ENCODE assay signal across 8 cellular contexts in the genomic region with DNA sequence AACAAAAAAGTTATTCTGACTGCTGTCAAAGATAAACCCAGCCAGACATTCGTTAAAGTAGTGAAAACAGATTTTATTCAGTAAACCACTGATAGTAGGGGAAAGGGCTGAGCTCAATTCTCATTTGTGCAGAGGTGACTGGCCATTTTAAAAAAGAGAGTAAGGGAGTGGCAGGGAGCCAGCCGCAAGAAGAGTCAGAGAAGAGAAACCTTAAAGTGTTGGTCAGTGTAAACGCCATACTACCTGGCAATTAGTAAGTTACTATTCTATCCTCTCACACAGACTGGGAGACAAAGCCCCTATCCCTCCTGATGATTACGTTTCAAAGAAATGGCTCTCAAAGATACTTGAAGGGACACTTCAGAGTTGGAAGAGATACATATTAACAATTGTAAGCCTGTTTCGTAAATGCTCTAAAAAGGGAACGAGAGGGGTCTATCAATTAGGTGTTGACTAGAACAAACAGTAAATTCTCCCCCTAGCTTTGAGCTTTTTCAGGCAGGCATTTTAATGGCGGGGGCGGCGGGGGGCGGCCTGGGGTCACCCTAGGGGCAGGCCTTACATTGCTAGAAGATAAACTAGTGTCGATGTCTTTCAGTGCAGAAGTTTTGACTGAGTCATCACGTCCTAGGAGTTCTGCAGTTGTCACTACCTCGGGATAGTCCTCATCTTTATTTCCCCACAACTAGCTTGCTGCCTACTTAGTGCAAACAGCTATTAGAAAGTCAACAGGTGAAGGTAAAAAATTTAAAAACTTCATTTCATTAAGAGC. TPM values are rescaled to one million over a fixed set of nuclear protein-coding genes. Genes with fewer than 3 reads are reported as not detected.
DNase-seq lines count a peak whose midpoint lies in the region; ATAC-seq, FAIRE-seq and TF ChIP-seq lines count a peak whose summit lies in the region.

No MANE protein-coding gene starts in this region.

- ATAC-seq in natural killer cell treated with Interleukin-12 subunit alpha and Interleukin-12 subunit beta and Interleukin-15 and Interleukin-18, amount 100 ng/mL, for 72 hours: no peak
- ATAC-seq in GM21825 (IDR thresholded peaks at IDR 0.05; ENCODE audit: unreplicated experiment) (no peak), HG03571 (IDR thresholded peaks at IDR 0.05; ENCODE audit: unreplicated experiment) (no peak)

- peaks cover 31% of the 10 kb centered on the region for H3K36me3 Mint-ChIP-seq in Calu3 (ENCODE audit: insufficient read depth, unreplicated experiment)
- H3K36me3 Mint-ChIP-seq in natural killer cell treated with Interleukin-12 subunit alpha and Interleukin-12 subunit beta and Interleukin-15 and Interleukin-18, amount 100 ng/mL, for 72 hours: no peaks in the 10 kb centered on the region

- H3K27me3 Mint-ChIP-seq in Calu3 (ENCODE audit: unreplicated experiment): no peaks in the 10 kb centered on the region
- no peaks in the 10 kb centered on the region for H3K27me3 Mint-ChIP-seq in natural killer cell treated with Interleukin-12 subunit alpha and Interleukin-12 subunit beta and Interleukin-15 and Interleukin-18, amount 100 ng/mL, for 72 hours

- intact Hi-C loops in Calu3 (cut with micrococcal nuclease; ENCODE audit: unreplicated experiment): no loop called here

- TF ChIP-seq CTCF in Calu3 (IDR thresholded peaks at IDR 0.05; ENCODE audit: unreplicated experiment) (no peak), bronchial epithelial cell (IDR thresholded peaks at IDR 0.05; ENCODE audit: insufficient read depth, low read length, severe bottlenecking) (no peak)

- H3K4me3 Mint-ChIP-seq in Calu3 (ENCODE audit: low read depth, unreplicated experiment): peak overlapping the region; percentile 94
- H3K4me3 Mint-ChIP-seq in natural killer cell treated with Interleukin-12 subunit alpha and Interleukin-12 subunit beta and Interleukin-15 and Interleukin-18, amount 100 ng/mL, for 72 hours: peak overlapping the region; percentile 97

- H3K36me3 ChIP-seq in MG63 (peaks cover 11% of the 10 kb centered on the region), bronchial epithelial cell (ENCODE audit: control insufficient read depth, insufficient read depth, low read length) (peaks cover 4% of the 10 kb centered on the region)

- CTCF ChIA-PET in Calu3 (lab: Charles Lee): no interaction called here

- BruUV-seq in Calu3 (replicated peaks; lab: Mats Ljungman, UMichigan): no TSS peak

- H3K4me3 ChIP-seq in MG63 (peak overlapping the region; percentile 78), bronchial epithelial cell (ENCODE audit: low read depth, low read length) (peak overlapping the region; percentile 7)

- peaks cover 26% of the 10 kb centered on the region for H3K4me1 Mint-ChIP-seq in Calu3 (ENCODE audit: low read depth, unreplicated experiment)
- peaks cover 28 to 38% of the 10 kb centered on the region in 2 donors for H3K4me1 Mint-ChIP-seq in natural killer cell treated with Interleukin-12 subunit alpha and Interleukin-12 subunit beta and Interleukin-15 and Interleukin-18, amount 100 ng/mL, for 72 hours (ENCODE audit: low read depth in 2 of 2)

- no peaks in the 10 kb centered on the region for H3K9me3 ChIP-seq in MG63

- DNase-seq in Calu3: no peak
- DNase-seq in MG63: no peak
- DNase-seq in bronchial epithelial cell (ENCODE audit: low read depth): peak; percentile 45
- no peak for DNase-seq in natural killer cell treated with Interleukin-12 subunit alpha and Interleukin-12 subunit beta and Interleukin-15 and Interleukin-18, amount 100 ng/mL, for 72 hours (ENCODE audit: low spot score)
- no peak for DNase-seq in NCI-H748 (lab: John Stamatoyannopoulos, UW; ENCODE audit: unreplicated experiment)
- DNase-seq in mucosa of gallbladder (ENCODE audit: low spot score): no peak

- H3K27ac Mint-ChIP-seq in Calu3 (ENCODE audit: unreplicated experiment): no peak overlapping the region
- peak overlapping the region in 1 of 2 donors; percentile 98 for H3K27ac Mint-ChIP-seq in natural killer cell treated with Interleukin-12 subunit alpha and Interleukin-12 subunit beta and Interleukin-15 and Interleukin-18, amount 100 ng/mL, for 72 hours

- no peaks in the 10 kb centered on the region for H3K9me3 Mint-ChIP-seq in Calu3 (ENCODE audit: low read depth, unreplicated experiment)
- no peaks in the 10 kb centered on the region for H3K9me3 Mint-ChIP-seq in natural killer cell treated with Interleukin-12 subunit alpha and Interleukin-12 subunit beta and Interleukin-15 and Interleukin-18, amount 100 ng/mL, for 72 hours

- FAIRE-seq in bronchial epithelial cell (lab: Jason Lieb, UNC): no peak

- H3K27me3 ChIP-seq in MG63 (no peaks in the 10 kb centered on the region), bronchial epithelial cell (ENCODE audit: control insufficient read depth, insufficient read depth, low read length) (no peaks in the 10 kb centered on the region)

RNA-seq across cellular contexts. Expression of a gene that starts 1.8 kb away (rescaled TPM):
- total RNA-seq in Calu3 (2022) (45.1 and 53.3 TPM in 2 replicates), bronchial epithelial cell (126 and 155 TPM in 2 replicates), mucosa of gallbladder (69.1 TPM)
- total RNA-seq in MG63 (2014; rRNA removed; shearing (Covaris generic); ENCODE audit: low replicate concordance): 53.2 and 57.7 TPM in 2 replicates
- total RNA-seq in natural killer cell treated with Interleukin-12 subunit alpha and Interleukin-12 subunit beta and Interleukin-15 and Interleukin-18, amount 100 ng/mL, for 72 hours: 10 to 100 TPM; 36.5 to 40.6 TPM

RNA-seq across cellular contexts. Expression of a gene that starts 2.4 kb away (rescaled TPM):
- total RNA-seq in Calu3 (2022): 148 and 161 TPM in 2 replicates
- 284 and 534 TPM in 2 replicates for total RNA-seq in MG63 (2014; rRNA removed; shearing (Covaris generic); ENCODE audit: low replicate concordance)
- 356 and 395 TPM in 2 replicates for total RNA-seq in bronchial epithelial cell
- 100 to 1,000 TPM; 138 to 167 TPM for total RNA-seq in natural killer cell treated with Interleukin-12 subunit alpha and Interleukin-12 subunit beta and Interleukin-15 and Interleukin-18, amount 100 ng/mL, for 72 hours
- 75.1 TPM for total RNA-seq in mucosa of gallbladder

RNA-seq across cellular contexts. Expression of a gene that starts 54.2 kb away (rescaled TPM):
- total RNA-seq in Calu3 (2022): 34.8 and 39.5 TPM in 2 replicates
- total RNA-seq in MG63 (2014; rRNA removed; shearing (Covaris generic); ENCODE audit: low replicate concordance): 2.2 TPM in 1 of 2 replicates, not detected in the other
- total RNA-seq in bronchial epithelial cell: 20.4 and 111 TPM in 2 replicates
- total RNA-seq in natural killer cell treated with Interleukin-12 subunit alpha and Interleukin-12 subunit beta and Interleukin-15 and Interleukin-18, amount 100 ng/mL, for 72 hours: not detected
- 10.5 TPM for total RNA-seq in mucosa of gallbladder
